In the genomic region with DNA sequence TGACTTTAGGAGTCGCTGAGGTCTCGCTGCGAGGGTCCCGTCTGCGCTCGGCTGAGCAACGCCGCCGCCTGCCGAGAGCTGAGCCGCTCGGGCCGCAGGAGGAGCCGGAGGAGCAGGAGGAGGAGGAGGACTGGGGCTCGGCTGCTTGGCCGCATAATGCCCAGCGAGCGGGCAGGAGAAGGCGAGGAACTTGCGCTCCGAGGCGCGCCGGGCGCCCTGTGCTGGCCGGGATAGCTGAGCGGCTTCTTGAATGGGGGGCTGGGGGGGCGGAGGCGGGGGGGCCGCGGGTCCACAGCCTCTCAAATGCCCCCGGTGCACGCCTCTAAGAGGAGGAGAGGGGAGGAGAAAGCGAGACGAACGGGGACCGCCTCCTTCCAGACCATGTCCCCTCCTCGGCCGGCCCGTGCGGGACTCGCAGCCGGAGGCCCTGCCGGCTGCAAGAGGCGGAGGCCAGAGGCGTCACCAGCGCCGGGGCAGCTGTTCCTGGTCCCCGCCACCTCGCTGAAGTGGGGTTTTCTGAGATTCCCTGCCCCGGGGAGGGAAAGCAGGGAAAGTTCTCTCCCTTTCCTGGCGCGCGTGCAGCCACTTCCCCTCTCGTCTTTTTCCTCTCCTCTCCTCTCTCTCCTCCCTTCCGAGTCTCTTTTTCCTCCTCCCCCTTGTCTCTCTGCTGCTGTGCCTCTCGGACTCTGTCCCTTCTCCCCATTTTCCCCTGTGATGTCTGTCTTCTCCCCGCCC, we compare ENCODE assay signal across 9 cellular contexts. TPM values are rescaled to one million over a fixed set of nuclear protein-coding genes. Genes with fewer than 3 reads are reported as not detected.
DNase-seq lines count a peak whose midpoint lies in the region; ATAC-seq, FAIRE-seq and TF ChIP-seq lines count a peak whose summit lies in the region.
"Had no signal": no experiment of that assay in that cellular context is flagged by ENCODE, and none has a peak within 500 bp of the region (broad histone marks: within the 10 kb centered on the region; RNA-seq: fewer than 3 reads in every experiment).

A gene with protein sequence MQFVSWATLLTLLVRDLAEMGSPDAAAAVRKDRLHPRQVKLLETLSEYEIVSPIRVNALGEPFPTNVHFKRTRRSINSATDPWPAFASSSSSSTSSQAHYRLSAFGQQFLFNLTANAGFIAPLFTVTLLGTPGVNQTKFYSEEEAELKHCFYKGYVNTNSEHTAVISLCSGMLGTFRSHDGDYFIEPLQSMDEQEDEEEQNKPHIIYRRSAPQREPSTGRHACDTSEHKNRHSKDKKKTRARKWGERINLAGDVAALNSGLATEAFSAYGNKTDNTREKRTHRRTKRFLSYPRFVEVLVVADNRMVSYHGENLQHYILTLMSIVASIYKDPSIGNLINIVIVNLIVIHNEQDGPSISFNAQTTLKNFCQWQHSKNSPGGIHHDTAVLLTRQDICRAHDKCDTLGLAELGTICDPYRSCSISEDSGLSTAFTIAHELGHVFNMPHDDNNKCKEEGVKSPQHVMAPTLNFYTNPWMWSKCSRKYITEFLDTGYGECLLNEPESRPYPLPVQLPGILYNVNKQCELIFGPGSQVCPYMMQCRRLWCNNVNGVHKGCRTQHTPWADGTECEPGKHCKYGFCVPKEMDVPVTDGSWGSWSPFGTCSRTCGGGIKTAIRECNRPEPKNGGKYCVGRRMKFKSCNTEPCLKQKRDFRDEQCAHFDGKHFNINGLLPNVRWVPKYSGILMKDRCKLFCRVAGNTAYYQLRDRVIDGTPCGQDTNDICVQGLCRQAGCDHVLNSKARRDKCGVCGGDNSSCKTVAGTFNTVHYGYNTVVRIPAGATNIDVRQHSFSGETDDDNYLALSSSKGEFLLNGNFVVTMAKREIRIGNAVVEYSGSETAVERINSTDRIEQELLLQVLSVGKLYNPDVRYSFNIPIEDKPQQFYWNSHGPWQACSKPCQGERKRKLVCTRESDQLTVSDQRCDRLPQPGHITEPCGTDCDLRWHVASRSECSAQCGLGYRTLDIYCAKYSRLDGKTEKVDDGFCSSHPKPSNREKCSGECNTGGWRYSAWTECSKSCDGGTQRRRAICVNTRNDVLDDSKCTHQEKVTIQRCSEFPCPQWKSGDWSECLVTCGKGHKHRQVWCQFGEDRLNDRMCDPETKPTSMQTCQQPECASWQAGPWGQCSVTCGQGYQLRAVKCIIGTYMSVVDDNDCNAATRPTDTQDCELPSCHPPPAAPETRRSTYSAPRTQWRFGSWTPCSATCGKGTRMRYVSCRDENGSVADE (N-terminal part only) (minus strand): TSS at position 220 of the 735 bp plus-strand sequence. CDS start 343 bp downstream, outside the sequence.

- FAIRE-seq in kidney (lab: Jason Lieb, UNC), result no peak

- H3K79me2 ChIP-seq in smooth muscle cell (ENCODE audit: low read depth), result peaks cover 35% of the 10 kb centered on the region

- peak within 1 kb of the TSS; percentile 63 for H2AFZ ChIP-seq in smooth muscle cell (ENCODE audit: low read depth)

- peaks cover 7% of the 10 kb centered on the region for H3K4me1 Mint-ChIP-seq in activated CD8-positive, alpha-beta T cell treated with anti-CD3 and anti-CD28 coated beads, Interleukin-2, amount 10 ng/mL, durations not matched to agents 7 days and 5 days (ENCODE audit: low read depth)
- H3K4me1 Mint-ChIP-seq in activated CD8-positive, alpha-beta T cell treated with anti-CD3 and anti-CD28 coated beads for 36 hours (ENCODE audit: low read depth), result peaks cover 6% of the 10 kb centered on the region

- H3K9me3 ChIP-seq in kidney (ENCODE audit: control insufficient read depth in 1 of 2, low read length in 2 of 2), result no peaks in the 10 kb centered on the region
- H3K9me3 ChIP-seq in smooth muscle cell (replicated peaks; ENCODE audit: low read depth), result no peaks in the 10 kb centered on the region

- H3K9ac ChIP-seq in kidney (ENCODE audit: low read length in 2 of 2) (peak within 1 kb of the TSS; percentile 95 to 99), smooth muscle cell (ENCODE audit: low read depth) (peak within 1 kb of the TSS; percentile 74)

- H3K36me3 ChIP-seq in kidney (ENCODE audit: control insufficient read depth in 1 of 2, insufficient read depth in 2 of 2, low read length in 2 of 2), result no peaks in the 10 kb centered on the region
- H3K36me3 ChIP-seq in smooth muscle cell (ENCODE audit: low read depth), result no peaks in the 10 kb centered on the region

- no peak for TF ChIP-seq CTCF in activated CD8-positive, alpha-beta T cell treated with anti-CD3 and anti-CD28 coated beads for 36 hours (IDR thresholded peaks at IDR 0.05)
- no peak for TF ChIP-seq CTCF in coronary artery (IDR thresholded peaks at IDR 0.05)
- TF ChIP-seq CTCF in kidney (IDR thresholded peaks at IDR 0.05; ENCODE audit: borderline replicate concordance, extremely low read depth, insufficient read depth), result no peak
- no peak for TF ChIP-seq CTCF in smooth muscle cell (IDR thresholded peaks at IDR 0.05; ENCODE audit: borderline replicate concordance, insufficient read depth, poor library complexity, severe bottlenecking)

- peaks cover 10% of the 10 kb centered on the region for H4K20me1 ChIP-seq in smooth muscle cell (ENCODE audit: low read depth)

- H3K4me1 ChIP-seq in kidney (ENCODE audit: control insufficient read depth in 1 of 2, insufficient read depth in 1 of 2, low read depth in 1 of 2, low read length in 2 of 2), result peaks cover 9 to 24% of the 10 kb centered on the region in 2 donors
- peaks cover 10% of the 10 kb centered on the region for H3K4me1 ChIP-seq in smooth muscle cell (ENCODE audit: low read depth)

- POLR2A ChIA-PET in activated CD8-positive, alpha-beta T cell treated with anti-CD3 and anti-CD28 coated beads, Interleukin-2, amount 10 ng/mL, durations not matched to agents 7 days and 5 days (lab: Charles Lee), result no interaction called here
- POLR2A ChIA-PET in activated CD8-positive, alpha-beta T cell treated with anti-CD3 and anti-CD28 coated beads for 36 hours (lab: Charles Lee), result no interaction called here

- H3K27ac Mint-ChIP-seq in activated CD8-positive, alpha-beta T cell treated with anti-CD3 and anti-CD28 coated beads, Interleukin-2, amount 10 ng/mL, durations not matched to agents 7 days and 5 days, result no peak within 1 kb of the TSS
- no peak within 1 kb of the TSS for H3K27ac Mint-ChIP-seq in activated CD8-positive, alpha-beta T cell treated with anti-CD3 and anti-CD28 coated beads for 36 hours

- H3K27ac ChIP-seq in coronary artery, result peak within 1 kb of the TSS; percentile 94 to 96
- H3K27ac ChIP-seq in kidney (ENCODE audit: low read depth in 2 of 2, low read length in 2 of 2), result peak within 1 kb of the TSS; percentile 98 to 99
- peak within 1 kb of the TSS; percentile 95 for H3K27ac ChIP-seq in smooth muscle cell (ENCODE audit: low read depth)

- no peaks in the 10 kb centered on the region for H3K36me3 Mint-ChIP-seq in activated CD8-positive, alpha-beta T cell treated with anti-CD3 and anti-CD28 coated beads, Interleukin-2, amount 10 ng/mL, durations not matched to agents 7 days and 5 days (ENCODE audit: low read depth)
- H3K36me3 Mint-ChIP-seq in activated CD8-positive, alpha-beta T cell treated with anti-CD3 and anti-CD28 coated beads for 36 hours (ENCODE audit: low read depth), result no peaks in the 10 kb centered on the region

- no peaks in the 10 kb centered on the region for H3K9me3 Mint-ChIP-seq in activated CD8-positive, alpha-beta T cell treated with anti-CD3 and anti-CD28 coated beads, Interleukin-2, amount 10 ng/mL, durations not matched to agents 7 days and 5 days (ENCODE audit: insufficient read depth)
- H3K9me3 Mint-ChIP-seq in activated CD8-positive, alpha-beta T cell treated with anti-CD3 and anti-CD28 coated beads for 36 hours, result no peaks in the 10 kb centered on the region

- peaks cover 8% of the 10 kb centered on the region for H3F3A ChIP-seq in smooth muscle cell (ENCODE audit: low read depth)

- H3K27me3 ChIP-seq in smooth muscle cell (ENCODE audit: low read depth), result no peaks in the 10 kb centered on the region

- H3K4me2 ChIP-seq in smooth muscle cell, result peak within 1 kb of the TSS; percentile 90

- WGBS in smooth muscle cell (ENCODE audit: low lambda C conversion rate), result under 1% methylated on average over 27 of the region's 58 CpGs

- intact Hi-C loops in activated CD8-positive, alpha-beta T cell treated with anti-CD3 and anti-CD28 coated beads for 36 hours (cut with micrococcal nuclease), result no loop called here
- intact Hi-C loops in kidney (cut with DNase I), result no loop called here

- H3K4me3 Mint-ChIP-seq in activated CD8-positive, alpha-beta T cell treated with anti-CD3 and anti-CD28 coated beads, Interleukin-2, amount 10 ng/mL, durations not matched to agents 7 days and 5 days, result peak within 1 kb of the TSS; percentile 4
- no peak within 1 kb of the TSS for H3K4me3 Mint-ChIP-seq in activated CD8-positive, alpha-beta T cell treated with anti-CD3 and anti-CD28 coated beads for 36 hours

- no peak for DNase-seq in activated CD8-positive, alpha-beta T cell treated with anti-CD3 and anti-CD28 coated beads, Interleukin-2, amount 10 ng/mL, durations not matched to agents 7 days and 5 days
- DNase-seq in activated CD8-positive, alpha-beta T cell treated with anti-CD3 and anti-CD28 coated beads for 36 hours, result no peak
- DNase-seq in coronary artery (ENCODE audit: low spot score) (peak; percentile 92), kidney (peak; percentile 96), smooth muscle cell (lab: John Stamatoyannopoulos, UW; ENCODE audit: unreplicated experiment) (peak; percentile 53), SKM-1 treated with dmso at 0.1 percent for 144 hours (lab: John Stamatoyannopoulos, UW; ENCODE audit: unreplicated experiment) (no peak)
- DNase-seq in activated naive CD4-positive, alpha-beta T cell treated with Interleukin-2 at 50 U/mL for 16 hours, result no peak
- DNase-seq: DND-41 had no signal

- ATAC-seq in activated CD8-positive, alpha-beta T cell treated with anti-CD3 and anti-CD28 coated beads, Interleukin-2, amount 10 ng/mL, durations not matched to agents 7 days and 5 days, result no peak
- no peak for ATAC-seq in activated CD8-positive, alpha-beta T cell treated with anti-CD3 and anti-CD28 coated beads for 36 hours
- ATAC-seq in GM18511 (IDR thresholded peaks at IDR 0.05; ENCODE audit: unreplicated experiment), result no peak

- H3K27me3 Mint-ChIP-seq in activated CD8-positive, alpha-beta T cell treated with anti-CD3 and anti-CD28 coated beads, Interleukin-2, amount 10 ng/mL, durations not matched to agents 7 days and 5 days (ENCODE audit: low read depth), result peaks cover 40% of the 10 kb centered on the region
- H3K27me3 Mint-ChIP-seq in activated CD8-positive, alpha-beta T cell treated with anti-CD3 and anti-CD28 coated beads for 36 hours, result peaks cover 44% of the 10 kb centered on the region

- H3K4me3 ChIP-seq in coronary artery (peak within 1 kb of the TSS; percentile 77), kidney (ENCODE audit: low read length in 2 of 2) (peak within 1 kb of the TSS; percentile 91 to 97), smooth muscle cell (peak within 1 kb of the TSS; percentile 72)

- CTCF ChIA-PET in activated CD8-positive, alpha-beta T cell treated with anti-CD3 and anti-CD28 coated beads, Interleukin-2, amount 10 ng/mL, durations not matched to agents 7 days and 5 days (lab: Charles Lee), result no interaction called here
- CTCF ChIA-PET in activated CD8-positive, alpha-beta T cell treated with anti-CD3 and anti-CD28 coated beads for 36 hours (lab: Charles Lee), result no interaction called here

RNA-seq across cellular contexts. Expression of the gene that starts here (rescaled TPM):
- total RNA-seq in activated CD8-positive, alpha-beta T cell treated with anti-CD3 and anti-CD28 coated beads, Interleukin-2, amount 10 ng/mL, durations not matched to agents 7 days and 5 days, result not detected
- total RNA-seq in activated CD8-positive, alpha-beta T cell treated with anti-CD3 and anti-CD28 coated beads for 36 hours, result not detected
- 117 TPM for total RNA-seq in kidney
- 25.0 TPM for polyA plus RNA-seq in kidney (ENCODE audit: insufficient read depth, low read depth, low replicate concordance)
- total RNA-seq in smooth muscle cell, result 66.6 and 68.0 TPM in 2 replicates
- polyA plus RNA-seq in smooth muscle cell, result 18.7 and 19.9 TPM in 2 replicates

Comparison
In these comparisons a context has a peak if more than half of its experiments do, and no peak if none do; other contexts are left out.
1. RNA of the gene that starts here (total RNA-seq): 117 TPM in kidney (single experiment) and 66.6 to 68.0 TPM in smooth muscle cell; not detected in activated CD8-positive, alpha-beta T cell treated with anti-CD3 and anti-CD28 coated beads, Interleukin-2, amount 10 ng/mL, durations not matched to agents 7 days and 5 days and not detected in activated CD8-positive, alpha-beta T cell treated with anti-CD3 and anti-CD28 coated beads for 36 hours; every median in the first group is over 10 times any median in the second.
2. DNase-seq: peak in coronary artery (single experiment), kidney (single experiment) and smooth muscle cell (single experiment); none in activated CD8-positive, alpha-beta T cell treated with anti-CD3 and anti-CD28 coated beads, Interleukin-2, amount 10 ng/mL, durations not matched to agents 7 days and 5 days (single experiment), activated CD8-positive, alpha-beta T cell treated with anti-CD3 and anti-CD28 coated beads for 36 hours (single experiment), activated naive CD4-positive, alpha-beta T cell treated with Interleukin-2 at 50 U/mL for 16 hours (single experiment) and SKM-1 treated with dmso at 0.1 percent for 144 hours (single experiment).
3. Peak in every context shown above with its lines, with median percentiles within 50 percentile points of each other: H3K27ac ChIP-seq and H3K4me3 ChIP-seq.